In the genomic region with DNA sequence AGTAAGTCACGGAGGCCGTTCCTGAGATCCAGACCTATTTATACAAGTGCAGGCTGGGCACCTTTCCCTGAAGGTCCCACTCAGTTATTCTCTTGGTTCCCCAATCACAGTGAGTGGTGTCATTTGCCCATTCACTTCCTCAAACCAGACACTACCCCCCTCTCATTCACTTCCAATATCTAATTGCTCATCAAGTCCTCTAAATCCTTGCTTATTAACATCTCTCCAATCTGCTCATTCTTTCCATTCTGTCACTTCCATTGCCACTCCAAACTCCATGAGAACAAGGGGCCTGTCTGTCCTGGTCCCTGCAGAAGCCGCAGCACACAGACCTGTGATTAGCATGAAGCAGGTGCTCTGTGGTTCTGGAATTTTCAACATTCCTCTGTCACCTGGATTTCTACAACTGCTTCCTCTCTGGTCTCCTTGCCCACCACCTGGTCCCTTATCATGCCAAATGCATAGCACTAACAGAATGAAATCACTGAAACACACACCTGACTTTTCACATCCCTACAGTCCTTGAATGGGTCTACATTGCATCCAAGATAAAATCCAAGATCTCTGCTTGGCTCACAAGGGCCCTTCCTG, we compare ENCODE assay signal across 2 cellular contexts.
TF ChIP-seq lines count a peak whose summit lies in the region.

No MANE protein-coding gene starts in this region.

TF ChIP-seq in GM23338, 12 proteins besides CTCF, POLR2A, EP300 and RAD21:
- TF ChIP-seq, protein P1, sequence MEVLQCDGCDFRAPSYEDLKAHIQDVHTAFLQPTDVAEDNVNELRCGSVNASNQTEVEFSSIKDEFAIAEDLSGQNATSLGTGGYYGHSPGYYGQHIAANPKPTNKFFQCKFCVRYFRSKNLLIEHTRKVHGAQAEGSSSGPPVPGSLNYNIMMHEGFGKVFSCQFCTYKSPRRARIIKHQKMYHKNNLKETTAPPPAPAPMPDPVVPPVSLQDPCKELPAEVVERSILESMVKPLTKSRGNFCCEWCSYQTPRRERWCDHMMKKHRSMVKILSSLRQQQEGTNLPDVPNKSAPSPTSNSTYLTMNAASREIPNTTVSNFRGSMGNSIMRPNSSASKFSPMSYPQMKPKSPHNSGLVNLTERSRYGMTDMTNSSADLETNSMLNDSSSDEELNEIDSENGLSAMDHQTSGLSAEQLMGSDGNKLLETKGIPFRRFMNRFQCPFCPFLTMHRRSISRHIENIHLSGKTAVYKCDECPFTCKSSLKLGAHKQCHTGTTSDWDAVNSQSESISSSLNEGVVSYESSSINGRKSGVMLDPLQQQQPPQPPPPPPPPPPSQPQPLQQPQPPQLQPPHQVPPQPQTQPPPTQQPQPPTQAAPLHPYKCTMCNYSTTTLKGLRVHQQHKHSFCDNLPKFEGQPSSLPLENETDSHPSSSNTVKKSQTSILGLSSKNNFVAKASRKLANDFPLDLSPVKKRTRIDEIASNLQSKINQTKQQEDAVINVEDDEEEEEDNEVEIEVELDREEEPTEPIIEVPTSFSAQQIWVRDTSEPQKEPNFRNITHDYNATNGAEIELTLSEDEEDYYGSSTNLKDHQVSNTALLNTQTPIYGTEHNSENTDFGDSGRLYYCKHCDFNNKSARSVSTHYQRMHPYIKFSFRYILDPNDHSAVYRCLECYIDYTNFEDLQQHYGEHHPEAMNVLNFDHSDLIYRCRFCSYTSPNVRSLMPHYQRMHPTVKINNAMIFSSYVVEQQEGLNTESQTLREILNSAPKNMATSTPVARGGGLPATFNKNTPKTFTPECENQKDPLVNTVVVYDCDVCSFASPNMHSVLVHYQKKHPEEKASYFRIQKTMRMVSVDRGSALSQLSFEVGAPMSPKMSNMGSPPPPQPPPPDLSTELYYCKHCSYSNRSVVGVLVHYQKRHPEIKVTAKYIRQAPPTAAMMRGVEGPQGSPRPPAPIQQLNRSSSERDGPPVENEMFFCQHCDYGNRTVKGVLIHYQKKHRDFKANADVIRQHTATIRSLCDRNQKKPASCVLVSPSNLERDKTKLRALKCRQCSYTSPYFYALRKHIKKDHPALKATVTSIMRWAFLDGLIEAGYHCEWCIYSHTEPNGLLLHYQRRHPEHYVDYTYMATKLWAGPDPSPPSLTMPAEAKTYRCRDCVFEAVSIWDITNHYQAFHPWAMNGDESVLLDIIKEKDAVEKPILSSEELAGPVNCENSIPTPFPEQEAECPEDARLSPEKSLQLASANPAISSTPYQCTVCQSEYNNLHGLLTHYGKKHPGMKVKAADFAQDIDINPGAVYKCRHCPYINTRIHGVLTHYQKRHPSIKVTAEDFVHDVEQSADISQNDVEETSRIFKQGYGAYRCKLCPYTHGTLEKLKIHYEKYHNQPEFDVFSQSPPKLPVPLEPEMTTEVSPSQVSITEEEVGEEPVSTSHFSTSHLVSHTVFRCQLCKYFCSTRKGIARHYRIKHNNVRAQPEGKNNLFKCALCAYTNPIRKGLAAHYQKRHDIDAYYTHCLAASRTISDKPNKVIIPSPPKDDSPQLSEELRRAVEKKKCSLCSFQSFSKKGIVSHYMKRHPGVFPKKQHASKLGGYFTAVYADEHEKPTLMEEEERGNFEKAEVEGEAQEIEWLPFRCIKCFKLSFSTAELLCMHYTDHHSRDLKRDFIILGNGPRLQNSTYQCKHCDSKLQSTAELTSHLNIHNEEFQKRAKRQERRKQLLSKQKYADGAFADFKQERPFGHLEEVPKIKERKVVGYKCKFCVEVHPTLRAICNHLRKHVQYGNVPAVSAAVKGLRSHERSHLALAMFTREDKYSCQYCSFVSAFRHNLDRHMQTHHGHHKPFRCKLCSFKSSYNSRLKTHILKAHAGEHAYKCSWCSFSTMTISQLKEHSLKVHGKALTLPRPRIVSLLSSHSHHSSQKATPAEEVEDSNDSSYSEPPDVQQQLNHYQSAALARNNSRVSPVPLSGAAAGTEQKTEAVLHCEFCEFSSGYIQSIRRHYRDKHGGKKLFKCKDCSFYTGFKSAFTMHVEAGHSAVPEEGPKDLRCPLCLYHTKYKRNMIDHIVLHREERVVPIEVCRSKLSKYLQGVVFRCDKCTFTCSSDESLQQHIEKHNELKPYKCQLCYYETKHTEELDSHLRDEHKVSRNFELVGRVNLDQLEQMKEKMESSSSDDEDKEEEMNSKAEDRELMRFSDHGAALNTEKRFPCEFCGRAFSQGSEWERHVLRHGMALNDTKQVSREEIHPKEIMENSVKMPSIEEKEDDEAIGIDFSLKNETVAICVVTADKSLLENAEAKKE (CRISPR knock-in tag; IDR thresholded peaks at IDR 0.05): peak; percentile 74; the same call in 1 of the 2 replicates
- no peak for TF ChIP-seq ZNF331 (CRISPR knock-in tag; IDR thresholded peaks at IDR 0.05; ENCODE audit: low read depth)

TF ChIP-seq in HepG2, 621 proteins besides CTCF, POLR2A, EP300 and RAD21:
- TF ChIP-seq, protein P2, sequence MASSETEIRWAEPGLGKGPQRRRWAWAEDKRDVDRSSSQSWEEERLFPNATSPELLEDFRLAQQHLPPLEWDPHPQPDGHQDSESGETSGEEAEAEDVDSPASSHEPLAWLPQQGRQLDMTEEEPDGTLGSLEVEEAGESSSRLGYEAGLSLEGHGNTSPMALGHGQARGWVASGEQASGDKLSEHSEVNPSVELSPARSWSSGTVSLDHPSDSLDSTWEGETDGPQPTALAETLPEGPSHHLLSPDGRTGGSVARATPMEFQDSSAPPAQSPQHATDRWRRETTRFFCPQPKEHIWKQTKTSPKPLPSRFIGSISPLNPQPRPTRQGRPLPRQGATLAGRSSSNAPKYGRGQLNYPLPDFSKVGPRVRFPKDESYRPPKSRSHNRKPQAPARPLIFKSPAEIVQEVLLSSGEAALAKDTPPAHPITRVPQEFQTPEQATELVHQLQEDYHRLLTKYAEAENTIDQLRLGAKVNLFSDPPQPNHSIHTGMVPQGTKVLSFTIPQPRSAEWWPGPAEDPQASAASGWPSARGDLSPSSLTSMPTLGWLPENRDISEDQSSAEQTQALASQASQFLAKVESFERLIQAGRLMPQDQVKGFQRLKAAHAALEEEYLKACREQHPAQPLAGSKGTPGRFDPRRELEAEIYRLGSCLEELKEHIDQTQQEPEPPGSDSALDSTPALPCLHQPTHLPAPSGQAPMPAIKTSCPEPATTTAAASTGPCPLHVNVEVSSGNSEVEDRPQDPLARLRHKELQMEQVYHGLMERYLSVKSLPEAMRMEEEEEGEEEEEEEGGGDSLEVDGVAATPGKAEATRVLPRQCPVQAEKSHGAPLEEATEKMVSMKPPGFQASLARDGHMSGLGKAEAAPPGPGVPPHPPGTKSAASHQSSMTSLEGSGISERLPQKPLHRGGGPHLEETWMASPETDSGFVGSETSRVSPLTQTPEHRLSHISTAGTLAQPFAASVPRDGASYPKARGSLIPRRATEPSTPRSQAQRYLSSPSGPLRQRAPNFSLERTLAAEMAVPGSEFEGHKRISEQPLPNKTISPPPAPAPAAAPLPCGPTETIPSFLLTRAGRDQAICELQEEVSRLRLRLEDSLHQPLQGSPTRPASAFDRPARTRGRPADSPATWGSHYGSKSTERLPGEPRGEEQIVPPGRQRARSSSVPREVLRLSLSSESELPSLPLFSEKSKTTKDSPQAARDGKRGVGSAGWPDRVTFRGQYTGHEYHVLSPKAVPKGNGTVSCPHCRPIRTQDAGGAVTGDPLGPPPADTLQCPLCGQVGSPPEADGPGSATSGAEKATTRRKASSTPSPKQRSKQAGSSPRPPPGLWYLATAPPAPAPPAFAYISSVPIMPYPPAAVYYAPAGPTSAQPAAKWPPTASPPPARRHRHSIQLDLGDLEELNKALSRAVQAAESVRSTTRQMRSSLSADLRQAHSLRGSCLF (CRISPR knock-in tag; IDR thresholded peaks at IDR 0.05; ENCODE audit: borderline replicate concordance): no peak
- peak; percentile 66 for TF ChIP-seq RBM22 (optimal IDR thresholded peaks at IDR 0.05; ENCODE audit: low read length)
TF ChIP-seq in HepG2: peak in this region for 1.
